ENCODE assay signal across 22 cellular contexts in genomic region chr3:123782488-123782887, GRCh38.
"Had no signal": no experiment of that assay in that cellular context is flagged by ENCODE, and none has a peak within 500 bp of the region (broad histone marks: within the 10 kb centered on the region; RNA-seq: fewer than 3 reads in every experiment).

No MANE protein-coding gene starts in this region.

- H3K27me3 ChIP-seq: adrenal gland, body of pancreas had no signal

- H3K27me3 Mint-ChIP-seq: stimulated activated naive CD8-positive, alpha-beta T cell treated with anti-CD3 and anti-CD28 coated beads, Interleukin-15, Interleukin-2, amounts not matched to agents 100 ng/mL and 50 ng/mL, for 24 hours had no signal

- H3K9me3 Mint-ChIP-seq: activated CD4-positive, alpha-beta T cell treated with anti-CD3 and anti-CD28 coated beads, Interleukin-2, amount 10 ng/mL, durations not matched to agents 7 days and 5 days; activated naive CD4-positive, alpha-beta T cell treated with anti-CD3 and anti-CD28 coated beads, Interleukin-2, amount 10 ng/mL, durations not matched to agents 7 days and 5 days; activated T-helper 17 cell treated with anti-CD3 and anti-CD28 coated beads, Interleukin-2, amount 50 U/mL, for 72 hours; natural killer cell treated with Interleukin-12 subunit alpha and Interleukin-12 subunit beta and Interleukin-15 and Interleukin-18, amount 100 ng/mL, for 72 hours; stimulated activated naive CD8-positive, alpha-beta T cell treated with anti-CD3 and anti-CD28 coated beads, Interleukin-15, Interleukin-2, amounts not matched to agents 100 ng/mL and 50 ng/mL, for 24 hours; T-helper 1 cell treated with Interleukin-12 subunit alpha and Interleukin-12 subunit beta and Interleukin-4 antibody, amounts not matched to agents 30 μg/mL and 1 μg/mL, for 36 hours; WTC11 had no signal

- H3K4me1 Mint-ChIP-seq: activated CD4-positive, alpha-beta T cell treated with anti-CD3 and anti-CD28 coated beads, Interleukin-2, amount 10 ng/mL, durations not matched to agents 7 days and 5 days; activated naive CD4-positive, alpha-beta T cell treated with anti-CD3 and anti-CD28 coated beads, Interleukin-2, amount 10 ng/mL, durations not matched to agents 7 days and 5 days; activated T-helper 17 cell treated with anti-CD3 and anti-CD28 coated beads, Interleukin-2, amount 50 U/mL, for 72 hours; WTC11 had no signal

- H3K4me3 ChIP-seq: adrenal gland, body of pancreas, lung, mucosa of descending colon, prostate gland, SK-N-MC had no signal

- H3K4me3 Mint-ChIP-seq: activated CD4-positive, alpha-beta T cell treated with anti-CD3 and anti-CD28 coated beads, Interleukin-2, amount 10 ng/mL, durations not matched to agents 7 days and 5 days; activated naive CD4-positive, alpha-beta T cell treated with anti-CD3 and anti-CD28 coated beads, Interleukin-2, amount 10 ng/mL, durations not matched to agents 7 days and 5 days; activated T-helper 17 cell treated with anti-CD3 and anti-CD28 coated beads, Interleukin-2, amount 50 U/mL, for 72 hours; natural killer cell treated with Interleukin-12 subunit alpha and Interleukin-12 subunit beta and Interleukin-15 and Interleukin-18, amount 100 ng/mL, for 72 hours; stimulated activated naive CD8-positive, alpha-beta T cell treated with anti-CD3 and anti-CD28 coated beads, Interleukin-15, Interleukin-2, amounts not matched to agents 100 ng/mL and 50 ng/mL, for 24 hours; T-helper 1 cell treated with Interleukin-12 subunit alpha and Interleukin-12 subunit beta and Interleukin-4 antibody, amounts not matched to agents 30 μg/mL and 1 μg/mL, for 36 hours; WTC11 had no signal

- H3K27ac Mint-ChIP-seq: activated CD4-positive, alpha-beta T cell treated with anti-CD3 and anti-CD28 coated beads, Interleukin-2, amount 10 ng/mL, durations not matched to agents 7 days and 5 days; activated naive CD4-positive, alpha-beta T cell treated with anti-CD3 and anti-CD28 coated beads, Interleukin-2, amount 10 ng/mL, durations not matched to agents 7 days and 5 days; activated T-helper 17 cell treated with anti-CD3 and anti-CD28 coated beads, Interleukin-2, amount 50 U/mL, for 72 hours; natural killer cell treated with Interleukin-12 subunit alpha and Interleukin-12 subunit beta and Interleukin-15 and Interleukin-18, amount 100 ng/mL, for 72 hours; stimulated activated naive CD8-positive, alpha-beta T cell treated with anti-CD3 and anti-CD28 coated beads, Interleukin-15, Interleukin-2, amounts not matched to agents 100 ng/mL and 50 ng/mL, for 24 hours; T-helper 1 cell treated with Interleukin-12 subunit alpha and Interleukin-12 subunit beta and Interleukin-4 antibody, amounts not matched to agents 30 μg/mL and 1 μg/mL, for 36 hours; WTC11 had no signal

- H3K4me1 ChIP-seq: prostate gland had no signal

- H3K9me3 ChIP-seq: adrenal gland, body of pancreas, mucosa of descending colon, prostate gland had no signal

- H3K36me3 ChIP-seq: adrenal gland, prostate gland had no signal

- H3K36me3 Mint-ChIP-seq: activated naive CD4-positive, alpha-beta T cell treated with anti-CD3 and anti-CD28 coated beads, Interleukin-2, amount 10 ng/mL, durations not matched to agents 7 days and 5 days; natural killer cell treated with Interleukin-12 subunit alpha and Interleukin-12 subunit beta and Interleukin-15 and Interleukin-18, amount 100 ng/mL, for 72 hours; WTC11 had no signal

- H3K27ac ChIP-seq: adrenal gland, epithelial cell of prostate, prostate gland had no signal

- ATAC-seq: activated T-helper 17 cell treated with anti-CD3 and anti-CD28 coated beads, Interleukin-2, amount 50 U/mL, for 72 hours; body of pancreas; left cardiac atrium; natural killer cell treated with Interleukin-12 subunit alpha and Interleukin-12 subunit beta and Interleukin-15 and Interleukin-18, amount 100 ng/mL, for 72 hours; WTC11 had no signal

- DNase-seq: activated CD4-positive, alpha-beta T cell treated with anti-CD3 and anti-CD28 coated beads, Interleukin-2, amount 10 ng/mL, durations not matched to agents 7 days and 5 days; activated naive CD4-positive, alpha-beta T cell treated with anti-CD3 and anti-CD28 coated beads, Interleukin-2, amount 10 ng/mL, durations not matched to agents 7 days and 5 days; activated T-cell treated with anti-CD3 and anti-CD28 coated beads for 4 hours; adrenal gland; body of pancreas; central memory CD4-positive, alpha-beta T cell; cortex of kidney; effector CD8-positive, alpha-beta T cell; left cardiac atrium; occipital lobe; stimulated activated CD4-positive, alpha-beta T cell treated with anti-CD3 and anti-CD28 coated beads, Interleukin-2, amount 100 ng/mL, for 48 hours; stimulated activated CD8-positive, alpha-beta memory T cell treated with anti-CD3 and anti-CD28 coated beads, Interleukin-4, amount 100 ng/mL, for 48 hours had no signal
